In the genomic region with DNA sequence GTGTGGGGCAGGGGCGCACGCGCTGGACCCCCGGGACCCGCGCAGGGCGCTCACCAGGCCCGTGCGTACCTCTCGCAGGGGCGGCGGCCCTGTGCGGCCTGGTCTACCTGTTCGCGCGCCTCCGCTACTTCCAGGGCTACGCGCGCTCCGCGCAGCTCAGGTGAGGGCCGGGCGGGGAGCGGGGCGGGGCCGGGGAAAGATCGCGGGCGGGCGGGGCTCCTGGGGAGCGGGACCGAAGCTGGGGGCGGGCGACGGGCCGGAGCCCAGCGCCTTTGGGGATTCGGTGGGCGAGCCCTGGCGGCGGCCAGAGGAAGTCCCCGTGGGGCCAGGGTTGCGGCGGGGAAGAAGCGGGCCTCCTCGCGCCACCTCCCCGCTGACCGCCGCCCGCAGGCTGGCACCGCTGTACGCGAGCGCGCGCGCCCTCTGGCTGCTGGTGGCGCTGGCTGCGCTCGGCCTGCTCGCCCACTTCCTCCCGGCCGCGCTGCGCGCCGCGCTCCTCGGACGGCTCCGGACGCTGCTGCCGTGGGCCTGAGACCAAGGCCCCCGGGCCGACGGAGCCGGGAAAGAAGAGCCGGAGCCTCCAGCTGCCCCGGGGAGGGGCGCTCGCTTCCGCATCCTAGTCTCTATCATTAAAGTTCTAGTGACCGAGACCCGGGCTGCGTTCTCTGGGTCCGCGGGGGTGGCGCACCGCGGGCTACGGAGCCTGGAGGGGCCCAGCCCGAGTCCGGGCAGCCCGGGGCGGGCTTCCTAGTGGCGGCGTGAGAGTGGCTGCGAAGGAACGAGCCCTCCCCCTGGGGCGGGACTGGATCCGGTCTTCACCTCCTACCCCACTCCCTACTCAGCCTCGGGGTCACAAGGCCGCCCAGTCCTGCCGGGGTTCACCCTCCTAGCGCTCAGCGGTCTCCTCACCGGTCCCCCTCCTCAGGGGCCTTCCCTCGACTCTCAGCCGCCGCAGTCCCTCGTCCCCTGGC, we compare ENCODE assay signal across 8 cellular contexts. TPM values are rescaled to one million over a fixed set of nuclear protein-coding genes. Genes with fewer than 3 reads are reported as not detected.
DNase-seq lines count a peak whose midpoint lies in the region; ATAC-seq and TF ChIP-seq lines count a peak whose summit lies in the region.

No MANE protein-coding gene starts in this region.

- H3K36me3 ChIP-seq in esophagus (ENCODE audit: control insufficient read depth in 2 of 2, insufficient read depth in 2 of 2, low read length in 1 of 2) (peaks cover 2 to 32% of the 10 kb centered on the region in 2 donors), stomach (peaks cover 40 to 46% (median 43%) of the 10 kb centered on the region in 4 donors)

- no peak for TF ChIP-seq EP300 in stomach (IDR thresholded peaks at IDR 0.05)

- TF ChIP-seq CTCF in stomach (IDR thresholded peaks at IDR 0.05) = peak in 5 of 7 experiments; percentile 28 to 91 (median 69)

- H3K4me3 ChIP-seq in esophagus (ENCODE audit: low read depth in 1 of 2, low read length in 2 of 2) (peak overlapping the region; percentile 58 to 74), stomach (peak overlapping the region; percentile 64 to 75 (median 68))

- H3K9me3 ChIP-seq in esophagus (ENCODE audit: control insufficient read depth in 2 of 2, insufficient read depth in 1 of 2, low read depth in 1 of 2, low read length in 1 of 2) (no peaks in the 10 kb centered on the region), stomach (no peaks in the 10 kb centered on the region)

- peaks cover 3 to 24% of the 10 kb centered on the region in 2 donors for H3K4me1 ChIP-seq in esophagus (ENCODE audit: control insufficient read depth in 2 of 2, insufficient read depth in 2 of 2, low read length in 1 of 2)
- H3K4me1 ChIP-seq in stomach = peaks cover 38 to 65% (median 56%) of the 10 kb centered on the region in 4 donors

- H3K27me3 ChIP-seq in esophagus (ENCODE audit: control insufficient read depth in 1 of 2, insufficient read depth in 2 of 2, low read length in 2 of 2) = no peaks in the 10 kb centered on the region
- H3K27me3 ChIP-seq in stomach = no peaks in the 10 kb centered on the region

- intact Hi-C loops in stomach (cut with DNase I; ENCODE audit: low total_unique reads) = no loop called here

- DNase-seq in DMS 273 treated with DMSO at 0.1 percent for 48 hours (lab: John Stamatoyannopoulos, UW) (peak; percentile 20), NOMO-1 treated with dmso at 0.1 percent for 144 hours (lab: John Stamatoyannopoulos, UW; ENCODE audit: unreplicated experiment) (peak; percentile 85), mucosa of gallbladder (ENCODE audit: low spot score) (peak; percentile 82), stomach (peak; percentile 87)
- DNase-seq in activated T-cell treated with anti-CD3 and anti-CD28 coated beads, Interleukin-2, amount 50 U/mL, for 1 hour = peak; percentile 80

- ATAC-seq in GM19438 (IDR thresholded peaks at IDR 0.05; ENCODE audit: low read depth, unreplicated experiment) = peak; percentile 67
- ATAC-seq in HG03469 (IDR thresholded peaks at IDR 0.05; ENCODE audit: unreplicated experiment) = peak; percentile 49

- H3K27ac ChIP-seq in esophagus (ENCODE audit: low read depth in 2 of 2, low read length in 1 of 2) (peak overlapping the region; percentile 82 to 91), stomach (peak overlapping the region; percentile 84 to 91 (median 89))

- WGBS in esophagus, 2 donors = 2% methylated on average over 74 to 113 of the region's 113 CpGs
- WGBS in stomach, 5 donors = 0 to 3% (median 3%) methylated on average over 54 to 113 of the region's 113 CpGs

- TF ChIP-seq POLR2A in stomach (IDR thresholded peaks at IDR 0.05) = no peak

RNA-seq across cellular contexts. Expression of a gene that starts 2.4 kb away (rescaled TPM):
- polyA plus RNA-seq in esophagus = 1 to 10 TPM; 3.0 to 6.5 TPM
- total RNA-seq in mucosa of gallbladder = 26.0 TPM
- total RNA-seq in stomach = 10 to 100 TPM in 2 of 5 donors, 1 to 10 TPM in 2, not detected in 1; 5.0 to 21.0 (median 13.3) TPM
- 1 to 10 TPM; 3.3 to 8.4 (median 8.2) TPM for polyA plus RNA-seq in stomach

RNA-seq across cellular contexts. Expression of a gene that starts 10.5 kb away (rescaled TPM):
- polyA plus RNA-seq in esophagus (10 to 100 TPM; 59.2 to 66.8 TPM), stomach (100 to 1,000 TPM in 2 of 3 donors, 10 to 100 TPM in 1; 85.0 to 115 (median 101) TPM)
- total RNA-seq in mucosa of gallbladder (272 TPM), stomach (100 to 1,000 TPM; 149 to 617 (median 206) TPM)

RNA-seq across cellular contexts. Expression of a gene that starts 24.6 kb away (rescaled TPM):
- polyA plus RNA-seq in esophagus (100 to 1,000 TPM in 1 of 2 donors, 10 to 100 TPM in 1; 94.8 to 111 TPM), stomach (100 to 1,000 TPM; 166 to 251 (median 213) TPM)
- total RNA-seq in mucosa of gallbladder (711 TPM), stomach (100 to 1,000 TPM; 163 to 693 (median 508) TPM)

Comparison
In these comparisons a context has a peak if more than half of its experiments do, and no peak if none do; other contexts are left out.
1. Peak in every context shown above with its lines: DNase-seq, ATAC-seq, H3K4me3 ChIP-seq and H3K27ac ChIP-seq.
2. DNase-seq: peak in every context shown above with its lines; median percentile 87 in stomach; 85 in NOMO-1 treated with dmso at 0.1 percent for 144 hours; 82 in mucosa of gallbladder; 80 in activated T-cell treated with anti-CD3 and anti-CD28 coated beads, Interleukin-2, amount 50 U/mL, for 1 hour; 20 in DMS 273 treated with DMSO at 0.1 percent for 48 hours.